In genomic region chr4:3665360-3665891, GRCh38 we compare ENCODE assay signal across 18 cellular contexts.
DNase-seq lines count a peak whose midpoint lies in the region; ATAC-seq and TF ChIP-seq lines count a peak whose summit lies in the region.
"Had no signal": no experiment of that assay in that cellular context is flagged by ENCODE, and none has a peak within 500 bp of the region (broad histone marks: within the 10 kb centered on the region; RNA-seq: fewer than 3 reads in every experiment).

No MANE protein-coding gene starts in this region.

- TF ChIP-seq CTCF in HEK293 (tag by site-specific recombination; IDR thresholded peaks at IDR 0.05) (no peak), activated B cell treated with CpG ODN at 0.5 μM for 24 hours (IDR thresholded peaks at IDR 0.05) (no peak)

- CTCF ChIA-PET in HEK293 (lab: Yijun Ruan, JAX) (no interaction called here), activated B cell treated with CpG ODN at 0.5 μM for 24 hours (lab: Charles Lee) (no interaction called here)

- H3K4me1 Mint-ChIP-seq in activated naive CD8-positive, alpha-beta T cell treated with anti-CD3 and anti-CD28 coated beads, Interleukin-2, amount 10 ng/mL, durations not matched to agents 7 days and 5 days: no peaks in the 10 kb centered on the region
- H3K4me1 Mint-ChIP-seq in activated naive CD8-positive, alpha-beta T cell treated with anti-CD3 and anti-CD28 coated beads for 36 hours: no peaks in the 10 kb centered on the region
- H3K4me1 Mint-ChIP-seq in activated B cell treated with CpG ODN at 0.5 μM for 24 hours: peaks cover 13% of the 10 kb centered on the region
- H3K4me1 Mint-ChIP-seq: CD4-positive, CD25-positive, alpha-beta regulatory T cell had no signal

- no peaks in the 10 kb centered on the region for H3K36me3 Mint-ChIP-seq in activated naive CD8-positive, alpha-beta T cell treated with anti-CD3 and anti-CD28 coated beads, Interleukin-2, amount 10 ng/mL, durations not matched to agents 7 days and 5 days
- no peaks in the 10 kb centered on the region for H3K36me3 Mint-ChIP-seq in activated naive CD8-positive, alpha-beta T cell treated with anti-CD3 and anti-CD28 coated beads for 36 hours
- no peaks in the 10 kb centered on the region for H3K36me3 Mint-ChIP-seq in activated B cell treated with CpG ODN at 0.5 μM for 24 hours (ENCODE audit: low read depth)
- H3K36me3 Mint-ChIP-seq: CD4-positive, CD25-positive, alpha-beta regulatory T cell; CD8-positive, alpha-beta T cell had no signal

- POLR2A ChIA-PET in activated naive CD8-positive, alpha-beta T cell treated with anti-CD3 and anti-CD28 coated beads, Interleukin-2, amount 10 ng/mL, durations not matched to agents 7 days and 5 days (lab: Charles Lee): no interaction called here
- POLR2A ChIA-PET in HEK293 (lab: Yijun Ruan, JAX) (no interaction called here), activated B cell treated with CpG ODN at 0.5 μM for 24 hours (lab: Charles Lee) (no interaction called here)

- H3K9me3 ChIP-seq in HEK293 (ENCODE audit: control insufficient read depth, insufficient read depth, low read depth, low read length): no peaks in the 10 kb centered on the region
- H3K9me3 ChIP-seq: BE2C, HAP-1 had no signal

- H3K27me3 Mint-ChIP-seq in activated naive CD8-positive, alpha-beta T cell treated with anti-CD3 and anti-CD28 coated beads, Interleukin-2, amount 10 ng/mL, durations not matched to agents 7 days and 5 days: no peaks in the 10 kb centered on the region
- peaks cover 3% of the 10 kb centered on the region for H3K27me3 Mint-ChIP-seq in activated naive CD8-positive, alpha-beta T cell treated with anti-CD3 and anti-CD28 coated beads for 36 hours
- peaks cover 14% of the 10 kb centered on the region for H3K27me3 Mint-ChIP-seq in activated B cell treated with CpG ODN at 0.5 μM for 24 hours
- H3K27me3 Mint-ChIP-seq: CD4-positive, CD25-positive, alpha-beta regulatory T cell had no signal

- H3K9me3 Mint-ChIP-seq in activated naive CD8-positive, alpha-beta T cell treated with anti-CD3 and anti-CD28 coated beads, Interleukin-2, amount 10 ng/mL, durations not matched to agents 7 days and 5 days: peaks cover 5% of the 10 kb centered on the region
- peaks cover 4% of the 10 kb centered on the region for H3K9me3 Mint-ChIP-seq in activated naive CD8-positive, alpha-beta T cell treated with anti-CD3 and anti-CD28 coated beads for 36 hours
- H3K9me3 Mint-ChIP-seq in activated B cell treated with CpG ODN at 0.5 μM for 24 hours: peaks cover 3% of the 10 kb centered on the region

- no peak for ATAC-seq in activated naive CD8-positive, alpha-beta T cell treated with anti-CD3 and anti-CD28 coated beads, Interleukin-2, amount 10 ng/mL, durations not matched to agents 7 days and 5 days (ENCODE audit: low read depth)
- ATAC-seq in activated B cell treated with CpG ODN at 0.5 μM for 24 hours (ENCODE audit: low read depth) (no peak), GM21367 (IDR thresholded peaks at IDR 0.05; ENCODE audit: unreplicated experiment) (no peak), GM18858 (IDR thresholded peaks at IDR 0.05; ENCODE audit: unreplicated experiment) (no peak), GM21529 (IDR thresholded peaks at IDR 0.05; ENCODE audit: unreplicated experiment) (no peak)
- ATAC-seq: CD8-positive, alpha-beta T cell had no signal

- H3K4me3 Mint-ChIP-seq in activated naive CD8-positive, alpha-beta T cell treated with anti-CD3 and anti-CD28 coated beads, Interleukin-2, amount 10 ng/mL, durations not matched to agents 7 days and 5 days: no peak overlapping the region
- H3K4me3 Mint-ChIP-seq in activated naive CD8-positive, alpha-beta T cell treated with anti-CD3 and anti-CD28 coated beads for 36 hours: no peak overlapping the region
- H3K4me3 Mint-ChIP-seq in activated B cell treated with CpG ODN at 0.5 μM for 24 hours: peak overlapping the region; percentile 2
- H3K4me3 Mint-ChIP-seq: CD4-positive, CD25-positive, alpha-beta regulatory T cell; CD8-positive, alpha-beta T cell had no signal

- peak overlapping the region; percentile 60 for H3K27ac Mint-ChIP-seq in activated naive CD8-positive, alpha-beta T cell treated with anti-CD3 and anti-CD28 coated beads, Interleukin-2, amount 10 ng/mL, durations not matched to agents 7 days and 5 days
- no peak overlapping the region for H3K27ac Mint-ChIP-seq in activated naive CD8-positive, alpha-beta T cell treated with anti-CD3 and anti-CD28 coated beads for 36 hours
- H3K27ac Mint-ChIP-seq in activated B cell treated with CpG ODN at 0.5 μM for 24 hours: no peak overlapping the region
- H3K27ac Mint-ChIP-seq: CD4-positive, CD25-positive, alpha-beta regulatory T cell; CD8-positive, alpha-beta T cell had no signal

- H3K4me1 ChIP-seq in HEK293 (ENCODE audit: control insufficient read depth, insufficient read depth, low read length): no peaks in the 10 kb centered on the region
- H3K4me1 ChIP-seq: Caco-2, HAP-1 had no signal

- H3K36me3 ChIP-seq in HEK293 (ENCODE audit: control insufficient read depth in 2 of 2, insufficient read depth in 1 of 2, low read length in 2 of 2): no peaks in the 10 kb centered on the region
- H3K36me3 ChIP-seq: BE2C, HAP-1 had no signal

- no peak for DNase-seq in activated naive CD8-positive, alpha-beta T cell treated with anti-CD3 and anti-CD28 coated beads, Interleukin-2, amount 10 ng/mL, durations not matched to agents 7 days and 5 days
- DNase-seq in activated naive CD8-positive, alpha-beta T cell treated with anti-CD3 and anti-CD28 coated beads for 36 hours: no peak
- DNase-seq in activated B cell treated with CpG ODN at 0.5 μM for 24 hours: no peak
- DNase-seq: BE2C; Caco-2; CD4-positive, CD25-positive, alpha-beta regulatory T cell; CD8-positive, alpha-beta T cell; DMS 273 treated with DMSO at 0.1 percent for 48 hours; DMS79; GF-D8; GOT3 had no signal

- no peak overlapping the region for H3K27ac ChIP-seq in HEK293 (ENCODE audit: extremely low read depth, low read depth, low read length)
- H3K27ac ChIP-seq: 22Rv1, C4-2B had no signal

- H3K4me3 ChIP-seq in HEK293 (ENCODE audit: low read depth, low read length): no peak overlapping the region
- H3K4me3 ChIP-seq: HAP-1 had no signal

- intact Hi-C loops in activated B cell treated with CpG ODN at 0.5 μM for 24 hours (cut with micrococcal nuclease): no loop called here

TF ChIP-seq in HEK293, 187 proteins besides CTCF, POLR2A, EP300 and RAD21:
- TF ChIP-seq ZNF175 (tag by site-specific recombination; IDR thresholded peaks at IDR 0.05): no peak
- TF ChIP-seq, protein P1, sequence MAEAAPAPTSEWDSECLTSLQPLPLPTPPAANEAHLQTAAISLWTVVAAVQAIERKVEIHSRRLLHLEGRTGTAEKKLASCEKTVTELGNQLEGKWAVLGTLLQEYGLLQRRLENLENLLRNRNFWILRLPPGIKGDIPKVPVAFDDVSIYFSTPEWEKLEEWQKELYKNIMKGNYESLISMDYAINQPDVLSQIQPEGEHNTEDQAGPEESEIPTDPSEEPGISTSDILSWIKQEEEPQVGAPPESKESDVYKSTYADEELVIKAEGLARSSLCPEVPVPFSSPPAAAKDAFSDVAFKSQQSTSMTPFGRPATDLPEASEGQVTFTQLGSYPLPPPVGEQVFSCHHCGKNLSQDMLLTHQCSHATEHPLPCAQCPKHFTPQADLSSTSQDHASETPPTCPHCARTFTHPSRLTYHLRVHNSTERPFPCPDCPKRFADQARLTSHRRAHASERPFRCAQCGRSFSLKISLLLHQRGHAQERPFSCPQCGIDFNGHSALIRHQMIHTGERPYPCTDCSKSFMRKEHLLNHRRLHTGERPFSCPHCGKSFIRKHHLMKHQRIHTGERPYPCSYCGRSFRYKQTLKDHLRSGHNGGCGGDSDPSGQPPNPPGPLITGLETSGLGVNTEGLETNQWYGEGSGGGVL (tag by site-specific recombination; IDR thresholded peaks at IDR 0.05): no peak
- TF ChIP-seq ZNF394 (tag by site-specific recombination; IDR thresholded peaks at IDR 0.05; ENCODE audit: borderline replicate concordance): no peak
- peak; percentile 60 for TF ChIP-seq ZFHX2 (tag by site-specific recombination; conservative IDR thresholded peaks at IDR 0.05)
- no peak for TF ChIP-seq TCF7L2 (IDR thresholded peaks at IDR 0.05; ENCODE audit: borderline replicate concordance, low read depth, low read length)
- no peak for TF ChIP-seq ZNF621 (tag by site-specific recombination; IDR thresholded peaks at IDR 0.05)
- TF ChIP-seq ZNF23 (tag by site-specific recombination; IDR thresholded peaks at IDR 0.05; ENCODE audit: borderline replicate concordance): no peak
- 0 out of 2 replicates have a peak, but pooled peaks have one; percentile 23 for TF ChIP-seq ZNF248 (tag by site-specific recombination; IDR thresholded peaks at IDR 0.05)
- TF ChIP-seq ZNF366 (tag by site-specific recombination; conservative IDR thresholded peaks at IDR 0.05): peak; percentile 86
- TF ChIP-seq EGR2 (tag by site-specific recombination; IDR thresholded peaks at IDR 0.05; ENCODE audit: low read depth): peak; percentile 96
- TF ChIP-seq ZBTB17 (tag by site-specific recombination; IDR thresholded peaks at IDR 0.05): peak; percentile 66
